In genomic region chr1:178341218-178341956, GRCh38 we compare ENCODE assay signal across 9 cellular contexts.
DNase-seq lines count a peak whose midpoint lies in the region; ATAC-seq, FAIRE-seq and TF ChIP-seq lines count a peak whose summit lies in the region.
"Had no signal": no experiment of that assay in that cellular context is flagged by ENCODE, and none has a peak within 500 bp of the region (broad histone marks: within the 10 kb centered on the region; RNA-seq: fewer than 3 reads in every experiment).

No MANE protein-coding gene starts in this region.

- intact Hi-C loops in endothelial cell of umbilical vein (cut with micrococcal nuclease): loop anchor here (1.0 to 2.0 kb wide), 3 partner anchors 67 to 160 kb away; no protein-coding TSS in a partner anchor
- intact Hi-C loops in aorta (cut with DNase I): no loop called here

- no peaks in the 10 kb centered on the region for H3K27me3 ChIP-seq in endothelial cell of umbilical vein (ENCODE audit: control insufficient read depth in 2 of 2, insufficient read depth in 2 of 2, low read length in 2 of 2)
- H3K27me3 ChIP-seq in aorta (ENCODE audit: control insufficient read depth in 1 of 2, insufficient read depth in 2 of 2, low read length in 1 of 2): no peaks in the 10 kb centered on the region

- H3K9me3 Mint-ChIP-seq in mesothelial cell of epicardium: no peaks in the 10 kb centered on the region

- peak overlapping the region; percentile 74 for H3K4me3 Mint-ChIP-seq in mesothelial cell of epicardium

- H3K79me2 ChIP-seq in endothelial cell of umbilical vein (ENCODE audit: control insufficient read depth, insufficient read depth, low read length): no peaks in the 10 kb centered on the region

- no peaks in the 10 kb centered on the region for H3K36me3 Mint-ChIP-seq in mesothelial cell of epicardium

- CTCF ChIA-PET in endothelial cell of umbilical vein (lab: Charles Lee): interaction anchor here (0.9 to 5.7 kb wide), 8 partner anchors 8 to 309 kb away, joined by 3 to 57 read pairs (median 6); no protein-coding TSS in a partner anchor

- dilution Hi-C loops in endothelial cell of umbilical vein (cut with MboI; ENCODE audit: extremely low pct_ligation_motif_present, low sequenced_read_pairs): no loop called here

- H3K27me3 Mint-ChIP-seq in mesothelial cell of epicardium (ENCODE audit: low read depth): no peaks in the 10 kb centered on the region

- H3K9me3 ChIP-seq in endothelial cell of umbilical vein (replicated peaks; ENCODE audit: control insufficient read depth, insufficient read depth, low read length) (no peaks in the 10 kb centered on the region), aorta (ENCODE audit: control insufficient read depth, low read length) (no peaks in the 10 kb centered on the region)

- H3K9me1 ChIP-seq in endothelial cell of umbilical vein (replicated peaks; ENCODE audit: control insufficient read depth, extremely low read depth, insufficient read depth, low read length): no peaks in the 10 kb centered on the region

- H3K4me1 Mint-ChIP-seq in mesothelial cell of epicardium: peaks cover 64% of the 10 kb centered on the region

- H3K9ac ChIP-seq in endothelial cell of umbilical vein (replicated peaks; ENCODE audit: extremely low read depth, insufficient read depth, low read length): peak overlapping the region; percentile 77

- ATAC-seq in aorta (ENCODE audit: low FRiP score): peak; percentile 70
- no peak for ATAC-seq in GM18858 (IDR thresholded peaks at IDR 0.05; ENCODE audit: unreplicated experiment)

- 1 to 4% methylated on average over 10 of the region's 10 CpGs for WGBS in aorta, 2 donors

- H3K4me1 ChIP-seq in endothelial cell of umbilical vein (ENCODE audit: control insufficient read depth, extremely low read depth, insufficient read depth, low read length) (peaks cover 27% of the 10 kb centered on the region), aorta (ENCODE audit: control insufficient read depth in 1 of 2, insufficient read depth in 2 of 2, low read length in 2 of 2) (peaks cover 2 to 7% of the 10 kb centered on the region in 2 donors)

- H2AFZ ChIP-seq in endothelial cell of umbilical vein (ENCODE audit: low read depth, low read length): peak overlapping the region; percentile 82

- DNase-seq in NCI-H1417 (lab: John Stamatoyannopoulos, UW) (peak in 2 of 3 experiments; percentile 6 to 23), NCI-H1417 treated with DMSO at 0.1 percent for 48 hours (lab: John Stamatoyannopoulos, UW) (no peak), endothelial cell of umbilical vein (ENCODE audit: low read depth, low spot score) (peak; percentile 95), mesothelial cell of epicardium (ENCODE audit: low spot score in 2 of 2, unreplicated experiment in 2 of 2) (peak; percentile 31 to 72), aorta (peak; percentile 58 to 85), DMS 273 (lab: John Stamatoyannopoulos, UW; ENCODE audit: unreplicated experiment) (no peak), NCI-H1105 (lab: John Stamatoyannopoulos, UW) (no peak)

- H4K20me1 ChIP-seq in endothelial cell of umbilical vein (replicated peaks; ENCODE audit: control insufficient read depth, extremely low read depth, insufficient read depth, low read length): no peaks in the 10 kb centered on the region

- POLR2A ChIA-PET in endothelial cell of umbilical vein (lab: Charles Lee): no interaction called here

- H3K4me3 ChIP-seq in endothelial cell of umbilical vein (replicated peaks in 1 of 3; ENCODE audit: insufficient read depth in 1 of 3, low read depth in 1 of 3, low read length in 3 of 3): peak overlapping the region in 1 of 3 experiments; percentile 48
- no peak overlapping the region for H3K4me3 ChIP-seq in aorta (ENCODE audit: low read length in 2 of 2)

- peak overlapping the region; percentile 73 for H3K4me2 ChIP-seq in endothelial cell of umbilical vein (ENCODE audit: insufficient read depth, low read length)

- H3K36me3 ChIP-seq in endothelial cell of umbilical vein (ENCODE audit: control insufficient read depth in 2 of 2, extremely low read depth in 1 of 2, insufficient read depth in 2 of 2, low read length in 2 of 2) (no peaks in the 10 kb centered on the region), aorta (ENCODE audit: control insufficient read depth in 1 of 2, insufficient read depth in 2 of 2, low read length in 1 of 2) (no peaks in the 10 kb centered on the region)

- TF ChIP-seq CTCF in endothelial cell of umbilical vein (IDR thresholded peaks at IDR 0.05; ENCODE audit: extremely low read depth in 1 of 2, insufficient read depth in 1 of 2, low read depth in 1 of 2, low read length in 2 of 2): no peak
- TF ChIP-seq CTCF in mesothelial cell of epicardium (IDR thresholded peaks at IDR 0.05; ENCODE audit: unreplicated experiment): no peak

- peak; percentile 92 for FAIRE-seq in endothelial cell of umbilical vein (lab: Jason Lieb, UNC)

- BruUV-seq in endothelial cell of umbilical vein (replicated peaks; lab: Mats Ljungman, UMichigan): no TSS peak

- H3K27ac ChIP-seq in endothelial cell of umbilical vein (ENCODE audit: insufficient read depth, low read depth, low read length): peak overlapping the region; percentile 71
- H3K27ac ChIP-seq in aorta (ENCODE audit: low read depth in 1 of 2, low read length in 2 of 2): peak overlapping the region in 1 of 2 donors; percentile 63
- H3K27ac ChIP-seq: 22Rv1 had no signal

- H3K27ac Mint-ChIP-seq in mesothelial cell of epicardium: peak overlapping the region; percentile 99

- TF ChIP-seq POLR2A in endothelial cell of umbilical vein (IDR thresholded peaks at IDR 0.05; ENCODE audit: low read depth, low read length): no peak

TF ChIP-seq in endothelial cell of umbilical vein, 7 proteins besides CTCF, POLR2A, EP300 and RAD21:
- TF ChIP-seq POLR2AphosphoS5 (IDR thresholded peaks at IDR 0.05; ENCODE audit: insufficient read depth, low read depth, low read length) (peak; percentile 19), MYC (IDR thresholded peaks at IDR 0.05; ENCODE audit: low read depth, low read length) (no peak), GATA2 (IDR thresholded peaks at IDR 0.05; ENCODE audit: insufficient read depth, insufficient read length, low read depth, low read length) (no peak)

Comparison
In these comparisons a context has a peak if more than half of its experiments do, and no peak if none do; other contexts are left out.
1. DNase-seq: peak in NCI-H1417 (2 of 3), endothelial cell of umbilical vein (single experiment), mesothelial cell of epicardium (2 of 2) and aorta (2 of 2); none in NCI-H1417 treated with DMSO at 0.1 percent for 48 hours (single experiment), DMS 273 (single experiment) and NCI-H1105 (single experiment).